In the genomic region with DNA sequence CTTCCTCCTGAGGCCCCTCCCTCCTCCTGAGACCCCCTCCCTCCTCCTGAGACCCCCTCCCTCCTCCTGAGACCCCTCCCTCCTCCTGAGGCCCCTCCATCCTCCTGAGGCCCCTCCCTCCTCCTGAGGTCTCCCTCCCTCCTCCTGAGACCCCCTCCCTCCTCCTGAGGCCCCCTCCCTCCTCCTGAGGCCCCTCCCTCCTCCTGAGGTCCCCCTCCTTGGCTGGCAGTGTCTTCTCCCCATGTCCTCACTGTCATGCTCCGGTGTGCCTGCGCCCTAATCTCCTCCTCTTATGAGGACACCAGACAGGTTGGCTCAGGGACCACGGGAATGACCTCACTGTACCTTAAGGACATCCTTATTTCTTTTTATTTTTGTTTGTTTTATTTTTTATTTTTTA, we compare ENCODE assay signal across 10 cellular contexts. TPM values are rescaled to one million over a fixed set of nuclear protein-coding genes. Genes with fewer than 3 reads are reported as not detected.
"Had no signal": no experiment of that assay in that cellular context is flagged by ENCODE, and none has a peak within 500 bp of the region (broad histone marks: within the 10 kb centered on the region; RNA-seq: fewer than 3 reads in every experiment).

No MANE protein-coding gene starts in this region.

RNA-seq across cellular contexts. Expression of a gene that starts 7.8 kb away (rescaled TPM):
- total RNA-seq: activated B cell treated with CpG ODN at 0.5 μM for 24 hours; activated CD8-positive, alpha-beta memory T cell treated with anti-CD3 and anti-CD28 coated beads for 36 hours; activated CD8-positive, alpha-beta memory T cell treated with anti-CD3 and anti-CD28 coated beads, Interleukin-2, amount 10 ng/mL, durations not matched to agents 7 days and 5 days; activated CD8-positive, alpha-beta T cell treated with anti-CD3 and anti-CD28 coated beads for 36 hours; activated naive CD8-positive, alpha-beta T cell treated with anti-CD3 and anti-CD28 coated beads, Interleukin-2, amount 10 ng/mL, durations not matched to agents 7 days and 5 days; activated T-helper 1 cell treated with anti-CD3 and anti-CD28 coated beads, Interleukin-12 subunit alpha, Interleukin-12 subunit beta, Interleukin-2, Interleukin-4 antibody, amounts not matched to agents 30 ng/mL and 10 ng/mL and 1 ng/mL, durations not matched to agents 14 hours and 24 hours and 36 hours; activated T-helper 2 cell treated with anti-CD3 and anti-CD28 coated beads, Interferon-gamma antibody, Interleukin-2, Interleukin-4, amounts not matched to agents 10 μg/mL and 5 μg/mL and 100 μg/mL, durations not matched to agents 14 hours and 24 hours and 36 hours; endothelial cell of umbilical vein; glomerular endothelial cell; T-helper 2 cell treated with Interferon-gamma antibody and Interleukin-4, amounts not matched to agents 100 ng/mL and 5 ng/mL, for 36 hours had no signal
- polyA plus RNA-seq: endothelial cell of umbilical vein had no signal
